Comparison of ENCODE assay signal across 26 cellular contexts in genomic region chr1:208192989-208193388, GRCh38. TPM values are rescaled to one million over a fixed set of nuclear protein-coding genes. Genes with fewer than 3 reads are reported as not detected.
DNase-seq lines count a peak whose midpoint lies in the region; ATAC-seq, FAIRE-seq and TF ChIP-seq lines count a peak whose summit lies in the region.
"Had no signal": no experiment of that assay in that cellular context is flagged by ENCODE, and none has a peak within 500 bp of the region (broad histone marks: within the 10 kb centered on the region; RNA-seq: fewer than 3 reads in every experiment).

No MANE protein-coding gene starts in this region.

- H3K27ac ChIP-seq in liver (ENCODE audit: low read depth in 1 of 2, low read length in 2 of 2) (no peak overlapping the region), HepG2 (ENCODE audit: extremely low read length, insufficient read depth, low read length) (no peak overlapping the region), caudate nucleus (ENCODE audit: low read depth, low read length) (no peak overlapping the region)
- H3K27ac ChIP-seq: adrenal gland, breast epithelium, neutrophil had no signal

- H3K36me3 ChIP-seq in liver (ENCODE audit: control insufficient read depth in 4 of 4, insufficient read depth in 3 of 4, low read depth in 1 of 4, low read length in 3 of 4), result no peaks in the 10 kb centered on the region
- no peaks in the 10 kb centered on the region for H3K36me3 ChIP-seq in HepG2 (replicated peaks in 1 of 2; ENCODE audit: control insufficient read depth in 1 of 2, insufficient read depth in 2 of 2, low read length in 2 of 2)
- H3K36me3 ChIP-seq: adrenal gland, breast epithelium, MG63, neutrophil had no signal

- H2AFZ ChIP-seq in HepG2 (ENCODE audit: low read length), result no peak overlapping the region

- no peaks in the 10 kb centered on the region for H3K27me3 Mint-ChIP-seq in chondrocyte (ENCODE audit: low read depth)

- no TSS peak for BruUV-seq in HepG2 (replicated peaks; lab: Mats Ljungman, UMichigan)

- no peaks in the 10 kb centered on the region for H3K27me3 ChIP-seq in liver (ENCODE audit: control insufficient read depth in 4 of 4, insufficient read depth in 4 of 4, low read length in 3 of 4)
- no peaks in the 10 kb centered on the region for H3K27me3 ChIP-seq in HepG2 (ENCODE audit: control insufficient read depth in 1 of 2, insufficient read depth in 2 of 2, low read length in 2 of 2)
- H3K27me3 ChIP-seq: adrenal gland, breast epithelium had no signal

- WGBS in liver, result 55% methylated on average over 2 of the region's 2 CpGs
- WGBS in HepG2 (ENCODE audit: low lambda C conversion rate), result 73% methylated on average over 2 of the region's 2 CpGs

- no peak for DNase-seq in HepG2 (ENCODE audit: low spot score)
- peak; percentile 74 for DNase-seq in fibroblast of mammary gland (ENCODE audit: low read depth)
- DNase-seq in iris pigment epithelial cell (ENCODE audit: low read depth), result peak; percentile 84
- DNase-seq in HCEC 1CT, result no peak
- no peak for DNase-seq in chondrocyte (ENCODE audit: low spot score)
- DNase-seq in caudate nucleus (lab: John Stamatoyannopoulos, UW), result no peak
- DNase-seq: ACHN; activated CD4-positive, alpha-beta T cell treated with anti-CD3 and anti-CD28 coated beads, Interleukin-2, amount 50 U/mL, for 1 hour; activated CD8-positive, alpha-beta memory T cell treated with anti-CD3 and anti-CD28 coated beads, Interleukin-2, amount 50 U/mL, for 4 hours; activated effector memory CD4-positive, alpha-beta T cell treated with anti-CD3 and anti-CD28 coated beads, Interleukin-2, amount 50 U/mL, for 16 hours; EL; HFFc6; MG63; NCI-H2171; NCI-H526; SHP77; stimulated activated CD4-positive, alpha-beta T cell treated with anti-CD3 and anti-CD28 coated beads, Interleukin-15, amount 100 ng/mL, for 24 hours had no signal

- POLR2A ChIA-PET in HepG2 (lab: Yijun Ruan, JAX), result no interaction called here

- H3K27ac Mint-ChIP-seq in chondrocyte (ENCODE audit: unreplicated experiment), result no peak overlapping the region
- H3K27ac Mint-ChIP-seq: CD14-positive monocyte, HFFc6, IgD-negative memory B cell had no signal

- H3K9me3 Mint-ChIP-seq in chondrocyte (ENCODE audit: low read depth), result no peaks in the 10 kb centered on the region
- H3K9me3 Mint-ChIP-seq: CD14-positive monocyte, HFFc6, IgD-negative memory B cell had no signal

- in situ Hi-C loops in HepG2 (cut with HindIII; ENCODE audit: extremely low pct_ligation_motif_present, low pct_unique_long_range_greater_than_20kb), result no loop called here

- H3K9ac ChIP-seq in liver (ENCODE audit: low read depth in 1 of 2, low read length in 2 of 2), result no peak overlapping the region
- H3K9ac ChIP-seq in HepG2 (ENCODE audit: insufficient read depth, low read depth, low read length), result no peak overlapping the region

- no peaks in the 10 kb centered on the region for H3K79me2 ChIP-seq in HepG2 (ENCODE audit: insufficient read depth, low read length)

- H4K20me1 ChIP-seq in HepG2 (ENCODE audit: insufficient read depth, low read length), result no peaks in the 10 kb centered on the region

- H3K9me3 ChIP-seq in liver (ENCODE audit: control insufficient read depth in 4 of 4, low read length in 3 of 4) (no peaks in the 10 kb centered on the region), HepG2 (ENCODE audit: low read length) (no peaks in the 10 kb centered on the region)
- H3K9me3 ChIP-seq: adrenal gland, breast epithelium, MG63, neutrophil had no signal

- H3K4me1 ChIP-seq in liver (ENCODE audit: control insufficient read depth in 4 of 4, insufficient read depth in 4 of 4, low read length in 3 of 4) (peaks cover 0 to 4% (median under 1%) of the 10 kb centered on the region in 4 donors), HepG2 (ENCODE audit: insufficient read depth, low read length) (no peaks in the 10 kb centered on the region)
- H3K4me1 ChIP-seq: adrenal gland, breast epithelium had no signal

- TF ChIP-seq CTCF in liver (IDR thresholded peaks at IDR 0.05; ENCODE audit: low read depth, low read length, missing input control), result no peak
- TF ChIP-seq CTCF in HepG2 (CRISPR knock-in tag; IDR thresholded peaks at IDR 0.05), result no peak
- no peak for TF ChIP-seq CTCF in fibroblast of mammary gland (conservative IDR thresholded peaks at IDR 0.05; ENCODE audit: control insufficient read depth, insufficient read depth, low read depth, low read length)
- TF ChIP-seq CTCF in chondrocyte (IDR thresholded peaks at IDR 0.05), result no peak

- no peak for TF ChIP-seq EP300 in HepG2 (IDR thresholded peaks at IDR 0.05; ENCODE audit: low read depth in 2 of 2, low read length in 2 of 2)
- TF ChIP-seq EP300 in HepG2 (CRISPR knock-in tag; IDR thresholded peaks at IDR 0.05; ENCODE audit: borderline replicate concordance), result no peak

- H3K4me3 Mint-ChIP-seq in chondrocyte (ENCODE audit: unreplicated experiment), result no peak overlapping the region
- H3K4me3 Mint-ChIP-seq: CD14-positive monocyte, HFFc6, IgD-negative memory B cell had no signal

- H3K4me3 ChIP-seq in liver (ENCODE audit: low read depth in 1 of 3, low read length in 3 of 3) (no peak overlapping the region), HepG2 (replicated peaks in 1 of 3; ENCODE audit: insufficient read depth in 1 of 3, low read depth in 2 of 3, low read length in 3 of 3) (no peak overlapping the region), fibroblast of mammary gland (ENCODE audit: control insufficient read depth, low read depth, low read length) (no peak overlapping the region)
- H3K4me3 ChIP-seq: adrenal gland, breast epithelium, lung, MG63 had no signal

- no peak overlapping the region for H3K4me2 ChIP-seq in HepG2 (ENCODE audit: low read depth, low read length)

- peaks cover 10% of the 10 kb centered on the region for H3K36me3 Mint-ChIP-seq in chondrocyte (ENCODE audit: low read depth)
- H3K36me3 Mint-ChIP-seq: CD14-positive monocyte had no signal

- H3K4me1 Mint-ChIP-seq in chondrocyte (ENCODE audit: low read depth), result peaks cover 17% of the 10 kb centered on the region

- intact Hi-C loops in HepG2 (cut with micrococcal nuclease; ENCODE audit: unreplicated experiment), result no loop called here

- CTCF ChIA-PET in HepG2 (lab: Yijun Ruan, JAX; ENCODE audit: low intra/inter-chr PET ratio, low total read pairs), result no interaction called here

- TF ChIP-seq RAD21 in liver (IDR thresholded peaks at IDR 0.05), result peak in 1 of 2 donors; percentile 62
- TF ChIP-seq RAD21 in HepG2 (CRISPR knock-in tag; IDR thresholded peaks at IDR 0.05), result no peak

- no peak for ATAC-seq in HepG2
- ATAC-seq in HG02840 (IDR thresholded peaks at IDR 0.05; ENCODE audit: low FRiP score, unreplicated experiment), result no peak

- no peak for FAIRE-seq in HepG2 (lab: Jason Lieb, UNC)
- FAIRE-seq: D721Med had no signal

- no peak for TF ChIP-seq POLR2A in HepG2 (IDR thresholded peaks at IDR 0.05; ENCODE audit: insufficient read depth in 1 of 2, low read depth in 2 of 2, low read length in 2 of 2)

TF ChIP-seq in HepG2, 621 proteins besides CTCF, POLR2A, EP300 and RAD21 (continues in another document):
- no peak for TF ChIP-seq ZNF737 (CRISPR knock-in tag; IDR thresholded peaks at IDR 0.05; ENCODE audit: borderline replicate concordance)
- no peak for TF ChIP-seq ZNF563 (CRISPR knock-in tag; IDR thresholded peaks at IDR 0.05)
- TF ChIP-seq E2F1 (CRISPR knock-in tag; IDR thresholded peaks at IDR 0.05), result no peak
- no peak for TF ChIP-seq CBX1 (IDR thresholded peaks at IDR 0.05; ENCODE audit: low read depth)
- TF ChIP-seq FOXA1 (IDR thresholded peaks at IDR 0.05), result no peak
- no peak for TF ChIP-seq FOXA1 (CRISPR knock-in tag; IDR thresholded peaks at IDR 0.05)
- TF ChIP-seq TARDBP (CRISPR knock-in tag; IDR thresholded peaks at IDR 0.05), result no peak

RNA-seq across cellular contexts. Expression of gene PLXNA2, which starts 51.2 kb away (rescaled TPM):
- total RNA-seq in liver, result 1 to 10 TPM; 2.8 to 9.2 TPM
- 1 to 10 TPM; 1.8 to 2.7 TPM for polyA plus RNA-seq in liver
- 0.24 and 1.1 TPM in 2 replicates for total RNA-seq in HepG2 (2016; rRNA removed; fragmentation: Illumina TruSeq; extraction: Trizol)
- total RNA-seq in HepG2 (2016; cell fraction: cytosol; rRNA removed; fragmentation: Illumina TruSeq; extraction: Trizol; ENCODE audit: low read depth), result under 0.01 and 0.18 TPM in 2 replicates
- total RNA-seq in HepG2 (2016; cell fraction: insoluble cytoplasmic fraction; rRNA removed; fragmentation: Illumina TruSeq; extraction: Trizol), result 0.22 and 0.71 TPM in 2 replicates
- 0.28 and 0.49 TPM in 2 replicates for total RNA-seq in HepG2 (2016; cell fraction: membrane; rRNA removed; fragmentation: Illumina TruSeq; extraction: Trizol)
- total RNA-seq in HepG2 (2016; cell fraction: nucleus; rRNA removed; fragmentation: Illumina TruSeq; extraction: Trizol), result 1.5 and 1.9 TPM in 2 replicates
- polyA plus RNA-seq in HepG2 (2011; rRNA removed), result 2.1 TPM in 2 replicates
- 0.59 and 1.1 TPM in 2 replicates for polyA plus RNA-seq in HepG2 (2011; cell fraction: cytosol; rRNA removed)
- polyA plus RNA-seq in HepG2 (2011; cell fraction: nucleus; rRNA removed), result 8.7 and 12.0 TPM in 2 replicates
- 1.0 and 1.7 TPM in 2 replicates for polyA plus RNA-seq in HepG2 (2012)
- 0.03 and 0.07 TPM in 2 replicates for polyA plus RNA-seq in HepG2 (2016; cell fraction: cytosol; fragmentation: Illumina TruSeq; extraction: Trizol; ENCODE audit: low read depth)
- 0.33 and 0.36 TPM in 2 replicates for polyA plus RNA-seq in HepG2 (2016; cell fraction: insoluble cytoplasmic fraction; fragmentation: Illumina TruSeq; extraction: Trizol; ENCODE audit: low read depth)
- 0.17 and 0.33 TPM in 2 replicates for polyA plus RNA-seq in HepG2 (2016; cell fraction: membrane; fragmentation: Illumina TruSeq; extraction: Trizol; ENCODE audit: low read depth)
- polyA plus RNA-seq in HepG2 (2016; cell fraction: nucleus; fragmentation: Illumina TruSeq; extraction: Trizol; ENCODE audit: insufficient read depth, low read depth), result 3.2 and 3.4 TPM in 2 replicates
- 6.7 and 14.5 TPM in 2 replicates for polyA minus RNA-seq in HepG2 (2011; rRNA and poly(A)+ RNA removed; ENCODE audit: low replicate concordance)
- 1.8 and 3.3 TPM in 2 replicates for polyA minus RNA-seq in HepG2 (2011; cell fraction: cytosol; rRNA and poly(A)+ RNA removed)
- polyA minus RNA-seq in HepG2 (2011; cell fraction: nucleus; rRNA and poly(A)+ RNA removed), result 7.1 and 8.1 TPM in 2 replicates
- total RNA-seq in chondrocyte, result 22.0 to 37.9 TPM (median 24.9 TPM) in 3 replicates

Comparison
In these comparisons a context has a peak if more than half of its experiments do, and no peak if none do; other contexts are left out.
1. DNase-seq: peak in fibroblast of mammary gland (single experiment) and iris pigment epithelial cell (single experiment); none in HepG2 (single experiment), HCEC 1CT (single experiment), chondrocyte (single experiment) and caudate nucleus (0 of 61).